Comparison of ENCODE assay signal across 14 cellular contexts in the genomic region with DNA sequence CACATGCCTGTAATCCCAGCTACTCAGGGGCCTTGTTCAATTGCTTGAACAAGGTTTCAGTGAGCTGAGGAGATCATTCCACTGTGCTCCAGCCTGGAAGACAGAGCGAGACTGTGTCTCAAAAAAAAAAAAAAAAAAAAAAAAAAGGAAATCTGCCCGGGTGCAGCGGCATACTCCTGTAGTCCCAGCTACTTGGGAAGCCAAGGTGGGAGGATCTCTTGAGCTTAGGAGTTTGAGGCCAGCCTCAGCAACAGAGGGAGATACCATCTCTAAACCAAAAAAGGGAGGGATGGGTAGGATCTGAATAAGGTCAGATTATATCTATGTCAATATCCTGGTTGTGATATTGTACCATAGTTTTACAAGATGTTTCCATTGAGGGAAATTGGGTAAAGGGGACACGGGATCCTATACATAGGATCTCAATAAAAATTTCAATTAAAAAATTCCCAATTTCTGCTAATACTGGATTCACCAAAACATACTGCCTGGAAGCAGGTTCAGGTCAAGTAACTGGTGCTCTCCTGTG.
A peak's percentile ranks its signal among the peaks of the same experiment; 100 is the strongest.
DNase-seq lines count a peak whose midpoint lies in the region; ATAC-seq and TF ChIP-seq lines count a peak whose summit lies in the region.
"Had no signal": no experiment of that assay in that cellular context is flagged by ENCODE, and none has a peak within 500 bp of the region (broad histone marks: within the 10 kb centered on the region; RNA-seq: fewer than 3 reads in every experiment).

No MANE protein-coding gene starts in this region.

- peaks cover 9% of the 10 kb centered on the region for H3K9me3 Mint-ChIP-seq in activated naive CD8-positive, alpha-beta T cell treated with anti-CD3 and anti-CD28 coated beads, Interleukin-2, amount 50 U/mL, for 24 hours
- peaks cover 7% of the 10 kb centered on the region for H3K9me3 Mint-ChIP-seq in activated naive CD8-positive, alpha-beta T cell treated with anti-CD3 and anti-CD28 coated beads for 36 hours
- H3K9me3 Mint-ChIP-seq in type B pancreatic cell = no peaks in the 10 kb centered on the region
- H3K9me3 Mint-ChIP-seq in activated CD4-positive, alpha-beta T cell treated with anti-CD3 and anti-CD28 coated beads, Interleukin-2, amount 10 ng/mL, durations not matched to agents 24 days and 14 days = peaks cover 7% of the 10 kb centered on the region

- no peak for ATAC-seq in activated naive CD8-positive, alpha-beta T cell treated with anti-CD3 and anti-CD28 coated beads, Interleukin-2, amount 50 U/mL, for 24 hours
- ATAC-seq in T-helper 17 cell (no peak), left lobe of liver (peak; percentile 22), HG02759 (IDR thresholded peaks at IDR 0.05; ENCODE audit: unreplicated experiment) (no peak)

- H3K4me3 Mint-ChIP-seq in activated naive CD8-positive, alpha-beta T cell treated with anti-CD3 and anti-CD28 coated beads, Interleukin-2, amount 50 U/mL, for 24 hours = no peak overlapping the region
- no peak overlapping the region for H3K4me3 Mint-ChIP-seq in activated naive CD8-positive, alpha-beta T cell treated with anti-CD3 and anti-CD28 coated beads for 36 hours
- peak overlapping the region; percentile 47 for H3K4me3 Mint-ChIP-seq in T-helper 17 cell
- H3K4me3 Mint-ChIP-seq in type B pancreatic cell = no peak overlapping the region
- no peak overlapping the region for H3K4me3 Mint-ChIP-seq in activated CD4-positive, alpha-beta T cell treated with anti-CD3 and anti-CD28 coated beads, Interleukin-2, amount 10 ng/mL, durations not matched to agents 24 days and 14 days
- H3K4me3 Mint-ChIP-seq: activated B cell treated with CpG ODN at 0.5 μM for 24 hours had no signal

- H3K36me3 Mint-ChIP-seq in activated naive CD8-positive, alpha-beta T cell treated with anti-CD3 and anti-CD28 coated beads, Interleukin-2, amount 50 U/mL, for 24 hours (ENCODE audit: low read depth) = peaks cover 38% of the 10 kb centered on the region
- peaks cover 27% of the 10 kb centered on the region for H3K36me3 Mint-ChIP-seq in activated naive CD8-positive, alpha-beta T cell treated with anti-CD3 and anti-CD28 coated beads for 36 hours
- H3K36me3 Mint-ChIP-seq in T-helper 17 cell (ENCODE audit: low read depth) = peaks cover 2% of the 10 kb centered on the region
- H3K36me3 Mint-ChIP-seq in type B pancreatic cell = peaks cover 12% of the 10 kb centered on the region
- H3K36me3 Mint-ChIP-seq in activated CD4-positive, alpha-beta T cell treated with anti-CD3 and anti-CD28 coated beads, Interleukin-2, amount 10 ng/mL, durations not matched to agents 24 days and 14 days (ENCODE audit: low read depth) = peaks cover 29% of the 10 kb centered on the region

- no peaks in the 10 kb centered on the region for H3K27me3 Mint-ChIP-seq in activated naive CD8-positive, alpha-beta T cell treated with anti-CD3 and anti-CD28 coated beads, Interleukin-2, amount 50 U/mL, for 24 hours
- H3K27me3 Mint-ChIP-seq in activated naive CD8-positive, alpha-beta T cell treated with anti-CD3 and anti-CD28 coated beads for 36 hours = no peaks in the 10 kb centered on the region
- H3K27me3 Mint-ChIP-seq in T-helper 17 cell (no peaks in the 10 kb centered on the region), type B pancreatic cell (no peaks in the 10 kb centered on the region)
- no peaks in the 10 kb centered on the region for H3K27me3 Mint-ChIP-seq in activated CD4-positive, alpha-beta T cell treated with anti-CD3 and anti-CD28 coated beads, Interleukin-2, amount 10 ng/mL, durations not matched to agents 24 days and 14 days
- H3K27me3 Mint-ChIP-seq: activated B cell treated with CpG ODN at 0.5 μM for 24 hours had no signal

- H3K27ac Mint-ChIP-seq in activated naive CD8-positive, alpha-beta T cell treated with anti-CD3 and anti-CD28 coated beads, Interleukin-2, amount 50 U/mL, for 24 hours = peak overlapping the region; percentile 11
- H3K27ac Mint-ChIP-seq in activated naive CD8-positive, alpha-beta T cell treated with anti-CD3 and anti-CD28 coated beads for 36 hours = no peak overlapping the region
- H3K27ac Mint-ChIP-seq in T-helper 17 cell = peak overlapping the region; percentile 94
- H3K27ac Mint-ChIP-seq in type B pancreatic cell = peak overlapping the region; percentile 25
- H3K27ac Mint-ChIP-seq in activated CD4-positive, alpha-beta T cell treated with anti-CD3 and anti-CD28 coated beads, Interleukin-2, amount 10 ng/mL, durations not matched to agents 24 days and 14 days = no peak overlapping the region
- H3K27ac Mint-ChIP-seq: activated B cell treated with CpG ODN at 0.5 μM for 24 hours had no signal

- H3K9me3 ChIP-seq in T-helper 17 cell (ENCODE audit: control insufficient read depth, low read length, poor library complexity, severe bottlenecking) = no peaks in the 10 kb centered on the region
- H3K9me3 ChIP-seq: esophagus muscularis mucosa had no signal

- intact Hi-C loops in activated CD4-positive, alpha-beta T cell treated with anti-CD3 and anti-CD28 coated beads, Interleukin-2, amount 10 ng/mL, durations not matched to agents 24 days and 14 days (cut with micrococcal nuclease) = no loop called here

- TF ChIP-seq CTCF in type B pancreatic cell (conservative IDR thresholded peaks at IDR 0.05) = no peak

- no peak for DNase-seq in activated naive CD8-positive, alpha-beta T cell treated with anti-CD3 and anti-CD28 coated beads, Interleukin-2, amount 50 U/mL, for 24 hours
- DNase-seq in activated naive CD8-positive, alpha-beta T cell treated with anti-CD3 and anti-CD28 coated beads for 36 hours = no peak
- DNase-seq in T-helper 17 cell = no peak
- DNase-seq in left lobe of liver (ENCODE audit: low spot score) = no peak
- no peak for DNase-seq in type B pancreatic cell (ENCODE audit: extremely low spot score, unreplicated experiment)
- DNase-seq in NCI-H1105 (lab: John Stamatoyannopoulos, UW) = no peak
- DNase-seq in activated CD4-positive, alpha-beta T cell treated with anti-CD3 and anti-CD28 coated beads, Interleukin-2, amount 10 ng/mL, durations not matched to agents 24 days and 14 days = no peak
- DNase-seq: activated B cell treated with CpG ODN at 0.5 μM for 24 hours; midbrain; NCI-H524 treated with DMSO at 0.1 percent for 48 hours; SHP77; stimulated activated CD8-positive, alpha-beta memory T cell treated with anti-CD3 and anti-CD28 coated beads, Interleukin-4, amount 100 ng/mL, for 48 hours had no signal

- H3K4me1 Mint-ChIP-seq in activated naive CD8-positive, alpha-beta T cell treated with anti-CD3 and anti-CD28 coated beads, Interleukin-2, amount 50 U/mL, for 24 hours = peaks cover 52% of the 10 kb centered on the region
- peaks cover 23% of the 10 kb centered on the region for H3K4me1 Mint-ChIP-seq in activated naive CD8-positive, alpha-beta T cell treated with anti-CD3 and anti-CD28 coated beads for 36 hours
- H3K4me1 Mint-ChIP-seq in T-helper 17 cell = peaks cover 33% of the 10 kb centered on the region
- peaks cover 13% of the 10 kb centered on the region for H3K4me1 Mint-ChIP-seq in type B pancreatic cell (ENCODE audit: unreplicated experiment)
- H3K4me1 Mint-ChIP-seq in activated CD4-positive, alpha-beta T cell treated with anti-CD3 and anti-CD28 coated beads, Interleukin-2, amount 10 ng/mL, durations not matched to agents 24 days and 14 days = peaks cover 33% of the 10 kb centered on the region
- H3K4me1 Mint-ChIP-seq: activated B cell treated with CpG ODN at 0.5 μM for 24 hours had no signal

Comparison
In these comparisons a context has a peak if more than half of its experiments do, and no peak if none do; other contexts are left out.
1. H3K27ac Mint-ChIP-seq: peak in activated naive CD8-positive, alpha-beta T cell treated with anti-CD3 and anti-CD28 coated beads, Interleukin-2, amount 50 U/mL, for 24 hours (single experiment), T-helper 17 cell (single experiment) and type B pancreatic cell (single experiment); none in activated naive CD8-positive, alpha-beta T cell treated with anti-CD3 and anti-CD28 coated beads for 36 hours (single experiment) and activated CD4-positive, alpha-beta T cell treated with anti-CD3 and anti-CD28 coated beads, Interleukin-2, amount 10 ng/mL, durations not matched to agents 24 days and 14 days (single experiment).